11 cellular contexts compared by ENCODE assay signal in the genomic region with DNA sequence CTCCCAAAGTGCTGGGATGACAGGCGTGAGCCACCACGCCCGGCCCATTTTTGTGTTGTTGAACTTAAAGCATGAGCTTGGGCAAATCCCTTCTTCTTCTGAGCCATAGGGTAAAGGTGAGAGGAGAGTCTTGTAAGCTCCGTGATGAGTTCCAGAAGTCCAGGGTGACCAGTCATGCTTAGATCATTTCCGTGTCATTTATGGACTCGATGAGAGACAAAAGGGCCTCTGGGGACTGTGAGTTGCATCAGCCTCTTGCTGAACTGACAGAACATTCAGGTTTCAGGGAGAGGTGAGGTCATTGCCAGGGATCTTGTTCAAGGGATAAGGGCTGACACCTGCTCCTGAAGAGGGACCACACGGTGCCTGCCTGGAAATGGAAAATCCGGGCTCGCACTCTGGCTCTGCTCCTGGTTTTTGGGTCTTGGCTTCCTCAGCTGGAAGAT. TPM values are rescaled to one million over a fixed set of nuclear protein-coding genes. Genes with fewer than 3 reads are reported as not detected.
DNase-seq lines count a peak whose midpoint lies in the region; ATAC-seq, FAIRE-seq and TF ChIP-seq lines count a peak whose summit lies in the region.
"Had no signal": no experiment of that assay in that cellular context is flagged by ENCODE, and none has a peak within 500 bp of the region (broad histone marks: within the 10 kb centered on the region; RNA-seq: fewer than 3 reads in every experiment).

No MANE protein-coding gene starts in this region.

- H3K56ac ChIP-seq in IMR-90 (ENCODE audit: extremely low read depth, insufficient read depth, low read length): peak overlapping the region; percentile 49

- H3K4me3 ChIP-seq in BLaER1 (no peak overlapping the region), IMR-90 (ENCODE audit: insufficient read depth, low read depth, low read length) (no peak overlapping the region), HepG2 (replicated peaks in 1 of 3; ENCODE audit: insufficient read depth in 1 of 3, low read depth in 2 of 3, low read length in 3 of 3) (no peak overlapping the region)

- no peak overlapping the region for H3K4me3 Mint-ChIP-seq in activated B cell treated with CpG ODN at 0.5 μM for 24 hours
- H3K4me3 Mint-ChIP-seq in stimulated activated naive B cell treated with anti-CD40 and anti-IgM and Interleukin-4, amounts not matched to agents 10 μg/mL and 1 μg/mL and 100 μg/mL, for 72 hours: no peak overlapping the region

- H3K9me3 ChIP-seq in BLaER1 (peaks cover 10% of the 10 kb centered on the region), IMR-90 (ENCODE audit: control insufficient read depth, insufficient read depth, low read length) (peaks cover 6% of the 10 kb centered on the region), HepG2 (ENCODE audit: low read length) (no peaks in the 10 kb centered on the region)

- peaks cover 10% of the 10 kb centered on the region for H3K36me3 ChIP-seq in BLaER1
- no peaks in the 10 kb centered on the region for H3K36me3 ChIP-seq in IMR-90 (ENCODE audit: control insufficient read depth, insufficient read depth, low read length)
- no peaks in the 10 kb centered on the region for H3K36me3 ChIP-seq in HepG2 (replicated peaks in 1 of 2; ENCODE audit: control insufficient read depth in 1 of 2, insufficient read depth in 2 of 2, low read length in 2 of 2)

- TF ChIP-seq CTCF in IMR-90 (conservative IDR thresholded peaks at IDR 0.05; ENCODE audit: low read depth, low read length) (no peak), activated B cell treated with CpG ODN at 0.5 μM for 24 hours (IDR thresholded peaks at IDR 0.05) (no peak), HepG2 (CRISPR knock-in tag; IDR thresholded peaks at IDR 0.05) (no peak)

- no peak for FAIRE-seq in HepG2 (lab: Jason Lieb, UNC)

- no peaks in the 10 kb centered on the region for H3K27me3 ChIP-seq in BLaER1
- no peaks in the 10 kb centered on the region for H3K27me3 ChIP-seq in IMR-90 (ENCODE audit: control insufficient read depth, insufficient read depth, low read length)
- no peaks in the 10 kb centered on the region for H3K27me3 ChIP-seq in HepG2 (ENCODE audit: control insufficient read depth in 1 of 2, insufficient read depth in 2 of 2, low read length in 2 of 2)

- H2AFZ ChIP-seq in IMR-90 (replicated peaks; ENCODE audit: low read length, poor library complexity) (peak overlapping the region; percentile 25), HepG2 (ENCODE audit: low read length) (no peak overlapping the region)

- H3K23ac ChIP-seq in IMR-90 (ENCODE audit: low read depth, low read length): peak overlapping the region; percentile 20

- ATAC-seq in IMR-90 (ENCODE audit: low read depth) (peak; percentile 54), activated B cell treated with CpG ODN at 0.5 μM for 24 hours (ENCODE audit: low read depth) (no peak), HepG2 (peak; percentile 27), left ventricle myocardium superior (no peak)
- ATAC-seq in stimulated activated naive B cell treated with anti-CD40 and anti-IgM and Interleukin-4, amounts not matched to agents 10 μg/mL and 1 μg/mL and 100 μg/mL, for 72 hours (replicated peaks): no peak
- ATAC-seq: activated naive CD4-positive, alpha-beta T cell treated with anti-CD3 and anti-CD28 coated beads, Interleukin-2, amount 50 U/mL, for 72 hours; Right ventricle myocardium inferior had no signal

- BruUV-seq in IMR-90 (replicated peaks; lab: Mats Ljungman, UMichigan): no TSS peak
- BruUV-seq in HepG2 (replicated peaks; lab: Mats Ljungman, UMichigan): no TSS peak

- in situ Hi-C loops in IMR-90 (cut with MboI; ENCODE audit: low sequenced_read_pairs) (no loop called here), HepG2 (cut with HindIII; ENCODE audit: extremely low pct_ligation_motif_present, low pct_unique_long_range_greater_than_20kb) (no loop called here)

- H3K79me2 ChIP-seq in HepG2 (ENCODE audit: insufficient read depth, low read length): no peaks in the 10 kb centered on the region

- CTCF ChIA-PET in IMR-90 (lab: Yijun Ruan, JAX) (no interaction called here), activated B cell treated with CpG ODN at 0.5 μM for 24 hours (lab: Charles Lee) (interaction anchor here (1.2 kb wide), 1 partner anchor 82 kb away, joined by 3 read pairs; no protein-coding TSS in a partner anchor), HepG2 (lab: Yijun Ruan, JAX; ENCODE audit: low intra/inter-chr PET ratio, low total read pairs) (no interaction called here)

- H2BK20ac ChIP-seq in IMR-90 (ENCODE audit: low read depth, low read length): peak overlapping the region; percentile 94

- peak in 1 of 2 experiments; percentile 65; a peak in 2 of 4 replicates for TF ChIP-seq EP300 in HepG2 (IDR thresholded peaks at IDR 0.05; ENCODE audit: low read depth in 2 of 2, low read length in 2 of 2)
- TF ChIP-seq EP300 in HepG2 (CRISPR knock-in tag; IDR thresholded peaks at IDR 0.05; ENCODE audit: borderline replicate concordance): peak; percentile 59; the same call in 1 of the 2 replicates

- H3K14ac ChIP-seq in IMR-90 (replicated peaks; ENCODE audit: low read depth, low read length): peak overlapping the region; percentile 71

- no peak for TF ChIP-seq RAD21 in IMR-90 (IDR thresholded peaks at IDR 0.05; ENCODE audit: low read length)
- TF ChIP-seq RAD21 in HepG2 (CRISPR knock-in tag; IDR thresholded peaks at IDR 0.05): no peak

- H3K4me1 Mint-ChIP-seq in activated B cell treated with CpG ODN at 0.5 μM for 24 hours: peaks cover 22% of the 10 kb centered on the region
- peaks cover 11 to 14% of the 10 kb centered on the region in 2 donors for H3K4me1 Mint-ChIP-seq in stimulated activated naive B cell treated with anti-CD40 and anti-IgM and Interleukin-4, amounts not matched to agents 10 μg/mL and 1 μg/mL and 100 μg/mL, for 72 hours

- peak overlapping the region; percentile 88 for H2AK5ac ChIP-seq in IMR-90 (ENCODE audit: low read depth, low read length)

- WGBS in IMR-90 (ENCODE audit: extremely low coverage in 2 of 2, insufficient read length in 1 of 2), 2 experiments: 54% methylated on average over 9 of the region's 9 CpGs; no CpG with 5 or more reads in 1 of the 2 experiments
- WGBS in HepG2 (ENCODE audit: low lambda C conversion rate): 17% methylated on average over 7 of the region's 9 CpGs

- H2BK120ac ChIP-seq in IMR-90 (ENCODE audit: low read depth, low read length): peak overlapping the region; percentile 87

- H3K18ac ChIP-seq in IMR-90 (ENCODE audit: low read depth, low read length): peak overlapping the region; percentile 28; the same call in 1 of the 2 replicates

- H2BK5ac ChIP-seq in IMR-90 (ENCODE audit: low read depth, low read length, poor library complexity, severe bottlenecking): peak overlapping the region; percentile 47

- H3K4me1 ChIP-seq in BLaER1 (peaks cover 70% of the 10 kb centered on the region), IMR-90 (ENCODE audit: control insufficient read depth, insufficient read depth, low read length) (peaks cover 19% of the 10 kb centered on the region), HepG2 (ENCODE audit: insufficient read depth, low read length) (peaks cover 64% of the 10 kb centered on the region)

- peak overlapping the region; percentile 61 to 81 for H4K8ac ChIP-seq in IMR-90 (ENCODE audit: low read depth in 2 of 2, low read length in 2 of 2)

- peaks cover 4 to 11% of the 10 kb centered on the region in 2 experiments; a peak in 2 of 4 replicates for H3K79me1 ChIP-seq in IMR-90 (ENCODE audit: low read depth in 1 of 2, low read length in 2 of 2)

- dilution Hi-C loops in IMR-90 (cut with HindIII; ENCODE audit: low sequenced_read_pairs, unreplicated experiment): no loop called here

- H3K9ac ChIP-seq in BLaER1: peak overlapping the region; percentile 21; the same call in 1 of the 2 replicates
- no peak overlapping the region for H3K9ac ChIP-seq in IMR-90 (ENCODE audit: low read depth, low read length)
- no peak overlapping the region; the same call in 1 of the 2 replicates for H3K9ac ChIP-seq in HepG2 (ENCODE audit: insufficient read depth, low read depth, low read length)

- H3K36me3 Mint-ChIP-seq in activated B cell treated with CpG ODN at 0.5 μM for 24 hours (ENCODE audit: low read depth): peaks cover 22% of the 10 kb centered on the region
- H3K36me3 Mint-ChIP-seq in stimulated activated naive B cell treated with anti-CD40 and anti-IgM and Interleukin-4, amounts not matched to agents 10 μg/mL and 1 μg/mL and 100 μg/mL, for 72 hours: peaks cover 4 to 6% of the 10 kb centered on the region in 2 donors
- H3K36me3 Mint-ChIP-seq: activated naive CD4-positive, alpha-beta T cell treated with anti-CD3 and anti-CD28 coated beads, Interleukin-2, amount 50 U/mL, for 72 hours had no signal

- H3K27ac ChIP-seq in BLaER1 (peak overlapping the region; percentile 72), IMR-90 (ENCODE audit: insufficient read depth, low read length) (peak overlapping the region; percentile 18; the same call in 1 of the 2 replicates), HepG2 (ENCODE audit: extremely low read length, insufficient read depth, low read length) (peak overlapping the region; percentile 27)

- POLR2A ChIA-PET in IMR-90 (lab: Charles Lee; ENCODE audit: unreplicated experiment) (interaction anchor here (1.0 kb wide), 1 partner anchor 54 kb away, joined by 3 read pairs; a partner anchor contains a TSS), activated B cell treated with CpG ODN at 0.5 μM for 24 hours (lab: Charles Lee) (interaction anchor here (0.6 to 2.8 kb wide), 3 partner anchors 32 to 82 kb away, joined by 3 to 12 read pairs (median 4); a partner anchor contains a TSS), HepG2 (lab: Yijun Ruan, JAX) (interaction anchor here (0.6 to 6.8 kb wide), 8 partner anchors 9 to 82 kb away, joined by 3 to 62 read pairs (median 4); a partner anchor contains a TSS)

- TF ChIP-seq POLR2A in IMR-90 (IDR thresholded peaks at IDR 0.05; ENCODE audit: low read depth, low read length): no peak
- no peak for TF ChIP-seq POLR2A in HepG2 (IDR thresholded peaks at IDR 0.05; ENCODE audit: insufficient read depth in 1 of 2, low read depth in 2 of 2, low read length in 2 of 2)

- peaks cover 2% of the 10 kb centered on the region for H3K9me3 Mint-ChIP-seq in activated B cell treated with CpG ODN at 0.5 μM for 24 hours
- H3K9me3 Mint-ChIP-seq in stimulated activated naive B cell treated with anti-CD40 and anti-IgM and Interleukin-4, amounts not matched to agents 10 μg/mL and 1 μg/mL and 100 μg/mL, for 72 hours: peaks cover 2 to 4% of the 10 kb centered on the region in 2 donors

- H4K20me1 ChIP-seq in BLaER1 (peaks cover 54% of the 10 kb centered on the region), IMR-90 (ENCODE audit: insufficient read depth, low read length) (no peaks in the 10 kb centered on the region), HepG2 (ENCODE audit: insufficient read depth, low read length) (no peaks in the 10 kb centered on the region)

- peak overlapping the region; percentile 57 for H3K4me2 ChIP-seq in BLaER1
- no peak overlapping the region for H3K4me2 ChIP-seq in IMR-90 (ENCODE audit: low read depth, low read length)
- peak overlapping the region; percentile 47 for H3K4me2 ChIP-seq in HepG2 (ENCODE audit: low read depth, low read length)

- intact Hi-C loops in IMR-90 (cut with micrococcal nuclease): no loop called here
- intact Hi-C loops in activated B cell treated with CpG ODN at 0.5 μM for 24 hours (cut with micrococcal nuclease): no loop called here
- intact Hi-C loops in HepG2 (cut with micrococcal nuclease; ENCODE audit: unreplicated experiment): loop anchor here (5.0 kb wide), 2 partner anchors 48 to 52 kb away; a partner anchor contains a TSS
- intact Hi-C loops in left ventricle myocardium superior (cut with micrococcal nuclease): no loop called here

- peak overlapping the region; percentile 81 for H4K91ac ChIP-seq in IMR-90 (ENCODE audit: insufficient read depth, low read depth, low read length)

- H3K4ac ChIP-seq in IMR-90 (ENCODE audit: low read depth, low read length): peak overlapping the region; percentile 81

- peak overlapping the region; percentile 38; the same call in 1 of the 2 replicates for H4K5ac ChIP-seq in IMR-90 (ENCODE audit: low read depth, low read length)

- peaks cover 7% of the 10 kb centered on the region for H3K9me1 ChIP-seq in IMR-90 (ENCODE audit: insufficient read depth, low read length)

- H2BK15ac ChIP-seq in IMR-90 (ENCODE audit: low read depth, low read length): peak overlapping the region; percentile 67

- H3K27ac Mint-ChIP-seq in activated B cell treated with CpG ODN at 0.5 μM for 24 hours: peak overlapping the region; percentile 53
- no peak overlapping the region for H3K27ac Mint-ChIP-seq in stimulated activated naive B cell treated with anti-CD40 and anti-IgM and Interleukin-4, amounts not matched to agents 10 μg/mL and 1 μg/mL and 100 μg/mL, for 72 hours
- H3K27ac Mint-ChIP-seq: activated naive CD4-positive, alpha-beta T cell treated with anti-CD3 and anti-CD28 coated beads, Interleukin-2, amount 50 U/mL, for 72 hours had no signal

- no peaks in the 10 kb centered on the region for H3K27me3 Mint-ChIP-seq in activated B cell treated with CpG ODN at 0.5 μM for 24 hours
- H3K27me3 Mint-ChIP-seq in stimulated activated naive B cell treated with anti-CD40 and anti-IgM and Interleukin-4, amounts not matched to agents 10 μg/mL and 1 μg/mL and 100 μg/mL, for 72 hours: no peaks in the 10 kb centered on the region

- DNase-seq in IMR-90: peak; percentile 96
- no peak for DNase-seq in activated B cell treated with CpG ODN at 0.5 μM for 24 hours
- DNase-seq in HepG2 (ENCODE audit: low spot score): peak; percentile 90
- no peak for DNase-seq in Ammon's horn (ENCODE audit: low spot score)
- DNase-seq in stimulated activated naive B cell treated with anti-CD40 and anti-IgM and Interleukin-4, amounts not matched to agents 10 μg/mL and 1 μg/mL and 100 μg/mL, for 72 hours: no peak
- DNase-seq in left ventricle myocardium superior: no peak
- no peak for DNase-seq in NCI-H187 (lab: John Stamatoyannopoulos, UW)
- DNase-seq: left cardiac atrium had no signal

- peak overlapping the region; percentile 66 for H2AK9ac ChIP-seq in IMR-90 (replicated peaks; ENCODE audit: low read depth, low read length, poor library complexity)

RNA-seq across cellular contexts. Expression of a gene that starts 53.6 kb away (rescaled TPM):
- total RNA-seq in IMR-90 (2012; rRNA removed) (28.1 and 30.1 TPM in 2 replicates), activated B cell treated with CpG ODN at 0.5 μM for 24 hours (291 and 302 TPM in 2 replicates), HepG2 (2016; rRNA removed; fragmentation: Illumina TruSeq; extraction: Trizol) (3.2 and 4.6 TPM in 2 replicates), left ventricle myocardium superior (42.3 TPM)
- polyA plus RNA-seq in IMR-90 (2012; rRNA removed) (84.0 and 106 TPM in 2 replicates), HepG2 (2011; rRNA removed) (34.1 and 40.4 TPM in 2 replicates)
- polyA plus RNA-seq in IMR-90 (2012; cell fraction: cytosol; rRNA removed): 70.3 and 87.0 TPM in 2 replicates
- polyA plus RNA-seq in IMR-90 (2012; cell fraction: nucleus; rRNA removed; ENCODE audit: low replicate concordance): 301 and 400 TPM in 2 replicates
- total RNA-seq in HepG2 (2016; cell fraction: cytosol; rRNA removed; fragmentation: Illumina TruSeq; extraction: Trizol; ENCODE audit: low read depth): 0.71 and 0.91 TPM in 2 replicates
- total RNA-seq in HepG2 (2016; cell fraction: insoluble cytoplasmic fraction; rRNA removed; fragmentation: Illumina TruSeq; extraction: Trizol): 3.2 and 6.0 TPM in 2 replicates
- 1.8 TPM in 2 replicates for total RNA-seq in HepG2 (2016; cell fraction: membrane; rRNA removed; fragmentation: Illumina TruSeq; extraction: Trizol)
- total RNA-seq in HepG2 (2016; cell fraction: nucleus; rRNA removed; fragmentation: Illumina TruSeq; extraction: Trizol): 7.3 and 7.6 TPM in 2 replicates
- 40.0 and 43.7 TPM in 2 replicates for polyA plus RNA-seq in HepG2 (2011; cell fraction: cytosol; rRNA removed)
- polyA plus RNA-seq in HepG2 (2011; cell fraction: nucleus; rRNA removed): 66.8 and 77.1 TPM in 2 replicates
- 11.3 and 22.4 TPM in 2 replicates for polyA plus RNA-seq in HepG2 (2012)
- 1.5 and 1.7 TPM in 2 replicates for polyA plus RNA-seq in HepG2 (2016; cell fraction: cytosol; fragmentation: Illumina TruSeq; extraction: Trizol; ENCODE audit: low read depth)
- 5.5 and 5.8 TPM in 2 replicates for polyA plus RNA-seq in HepG2 (2016; cell fraction: insoluble cytoplasmic fraction; fragmentation: Illumina TruSeq; extraction: Trizol; ENCODE audit: low read depth)
- 2.3 and 2.5 TPM in 2 replicates for polyA plus RNA-seq in HepG2 (2016; cell fraction: membrane; fragmentation: Illumina TruSeq; extraction: Trizol; ENCODE audit: low read depth)
- 16.6 and 21.3 TPM in 2 replicates for polyA plus RNA-seq in HepG2 (2016; cell fraction: nucleus; fragmentation: Illumina TruSeq; extraction: Trizol; ENCODE audit: insufficient read depth, low read depth)
- polyA minus RNA-seq in HepG2 (2011; rRNA and poly(A)+ RNA removed; ENCODE audit: low replicate concordance): 22.5 and 88.0 TPM in 2 replicates
- polyA minus RNA-seq in HepG2 (2011; cell fraction: cytosol; rRNA and poly(A)+ RNA removed): 12.3 and 15.6 TPM in 2 replicates
- 35.0 and 45.0 TPM in 2 replicates for polyA minus RNA-seq in HepG2 (2011; cell fraction: nucleus; rRNA and poly(A)+ RNA removed)

Comparison
In these comparisons a context has a peak if more than half of its experiments do, and no peak if none do; other contexts are left out.
1. H3K27ac ChIP-seq: peak in every context shown above with its lines; median percentile 72 in BLaER1; 27 in HepG2; 18 in IMR-90.
2. ATAC-seq: peak in IMR-90 (single experiment) and HepG2 (single experiment); none in activated B cell treated with CpG ODN at 0.5 μM for 24 hours (single experiment), stimulated activated naive B cell treated with anti-CD40 and anti-IgM and Interleukin-4, amounts not matched to agents 10 μg/mL and 1 μg/mL and 100 μg/mL, for 72 hours (0 of 2) and left ventricle myocardium superior (single experiment).
3. DNase-seq: peak in IMR-90 (single experiment) and HepG2 (single experiment); none in activated B cell treated with CpG ODN at 0.5 μM for 24 hours (single experiment), Ammon's horn (single experiment), stimulated activated naive B cell treated with anti-CD40 and anti-IgM and Interleukin-4, amounts not matched to agents 10 μg/mL and 1 μg/mL and 100 μg/mL, for 72 hours (single experiment), left ventricle myocardium superior (single experiment) and NCI-H187 (0 of 2).